13 cellular contexts compared by ENCODE assay signal in the genomic region with DNA sequence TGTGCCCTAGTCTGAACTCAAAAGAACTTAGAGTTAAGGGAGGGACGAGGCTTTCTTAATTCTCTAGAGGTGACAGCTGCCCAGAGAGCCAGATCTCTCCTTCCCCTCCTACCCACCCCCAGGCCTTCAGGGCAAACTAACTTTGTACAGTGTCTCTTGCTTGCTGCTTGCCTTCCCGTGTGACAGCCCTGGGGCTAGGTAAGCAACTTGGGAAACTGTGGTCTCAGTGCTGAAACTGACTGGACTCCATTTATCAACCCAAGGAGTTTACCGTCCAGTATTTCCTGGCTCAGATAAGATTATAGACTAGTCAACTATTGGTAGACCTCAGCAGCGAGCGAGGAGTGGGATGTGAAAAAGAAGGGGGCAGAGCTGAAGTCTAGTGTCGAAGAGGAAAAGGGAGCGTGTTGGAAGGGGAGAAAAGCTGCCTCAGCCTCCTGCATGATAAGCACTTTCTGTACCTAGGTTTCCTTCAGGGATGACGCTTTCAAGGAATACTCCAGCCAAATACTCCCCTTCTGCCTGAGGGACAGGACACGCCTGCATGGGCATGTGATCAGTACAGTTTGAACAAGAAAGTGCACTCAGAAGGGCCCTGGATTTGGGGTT. TPM values are rescaled to one million over a fixed set of nuclear protein-coding genes. Genes with fewer than 3 reads are reported as not detected.
DNase-seq lines count a peak whose midpoint lies in the region; ATAC-seq and TF ChIP-seq lines count a peak whose summit lies in the region.
"Had no signal": no experiment of that assay in that cellular context is flagged by ENCODE, and none has a peak within 500 bp of the region (broad histone marks: within the 10 kb centered on the region; RNA-seq: fewer than 3 reads in every experiment).

No MANE protein-coding gene starts in this region.

- H3K9me3 ChIP-seq in heart left ventricle = no peaks in the 10 kb centered on the region
- no peaks in the 10 kb centered on the region for H3K9me3 ChIP-seq in neural progenitor cell (ENCODE audit: low read depth)
- no peaks in the 10 kb centered on the region for H3K9me3 ChIP-seq in vagina
- H3K9me3 ChIP-seq: SK-N-SH, thoracic aorta had no signal

- H3K36me3 ChIP-seq in heart left ventricle (peaks cover 0 to 24% (median 15%) of the 10 kb centered on the region in 9 donors), neural progenitor cell (peaks cover 3% of the 10 kb centered on the region), vagina (peaks cover 0 to 8% of the 10 kb centered on the region in 2 donors)
- H3K36me3 ChIP-seq: thoracic aorta had no signal

- H3K4me1 ChIP-seq in heart left ventricle (peaks cover 0 to 33% (median 17%) of the 10 kb centered on the region in 12 donors), neural progenitor cell (peaks cover 22% of the 10 kb centered on the region), vagina (peaks cover 61% of the 10 kb centered on the region)

- no peaks in the 10 kb centered on the region for H3K9me3 Mint-ChIP-seq in neural progenitor cell
- H3K9me3 Mint-ChIP-seq: activated naive CD8-positive, alpha-beta T cell treated with anti-CD3 and anti-CD28 coated beads, Interleukin-2, amount 50 U/mL, for 24 hours; dendritic cell treated with granulocyte-macrophage colony-stimulating factor and Interleukin-4, amounts not matched to agents 40 ng/mL and 50 ng/mL, for 4 days had no signal

- no peak overlapping the region for H2AFZ ChIP-seq in neural progenitor cell (replicated peaks)

- ATAC-seq in Right ventricle myocardium inferior (peak; percentile 14), heart left ventricle (no peak), HG02798 (IDR thresholded peaks at IDR 0.05; ENCODE audit: poor library complexity, unreplicated experiment) (no peak), HG02571 (IDR thresholded peaks at IDR 0.05; ENCODE audit: unreplicated experiment) (no peak)
- ATAC-seq: activated naive CD8-positive, alpha-beta T cell treated with anti-CD3 and anti-CD28 coated beads, Interleukin-2, amount 50 U/mL, for 24 hours had no signal

- peaks cover 36% of the 10 kb centered on the region for H3F3A ChIP-seq in neural progenitor cell (ENCODE audit: low read depth)

- no peak overlapping the region for H3K27ac Mint-ChIP-seq in neural progenitor cell
- H3K27ac Mint-ChIP-seq: activated naive CD8-positive, alpha-beta T cell treated with anti-CD3 and anti-CD28 coated beads, Interleukin-2, amount 50 U/mL, for 24 hours; dendritic cell treated with granulocyte-macrophage colony-stimulating factor and Interleukin-4, amounts not matched to agents 40 ng/mL and 50 ng/mL, for 4 days had no signal

- H3K4me3 Mint-ChIP-seq in neural progenitor cell = no peak overlapping the region
- H3K4me3 Mint-ChIP-seq: activated naive CD8-positive, alpha-beta T cell treated with anti-CD3 and anti-CD28 coated beads, Interleukin-2, amount 50 U/mL, for 24 hours; dendritic cell treated with granulocyte-macrophage colony-stimulating factor and Interleukin-4, amounts not matched to agents 40 ng/mL and 50 ng/mL, for 4 days had no signal

- H3K4me3 ChIP-seq in heart left ventricle (no peak overlapping the region), epithelial cell of esophagus (ENCODE audit: low read length) (no peak overlapping the region), neural progenitor cell (no peak overlapping the region), vagina (no peak overlapping the region)
- H3K4me3 ChIP-seq: thoracic aorta had no signal

- H3K27me3 Mint-ChIP-seq in neural progenitor cell (ENCODE audit: insufficient read depth, low read depth) = no peaks in the 10 kb centered on the region
- H3K27me3 Mint-ChIP-seq: activated naive CD8-positive, alpha-beta T cell treated with anti-CD3 and anti-CD28 coated beads, Interleukin-2, amount 50 U/mL, for 24 hours; dendritic cell treated with granulocyte-macrophage colony-stimulating factor and Interleukin-4, amounts not matched to agents 40 ng/mL and 50 ng/mL, for 4 days had no signal

- no peak for TF ChIP-seq POLR2A in heart left ventricle (IDR thresholded peaks at IDR 0.05)
- no peak for TF ChIP-seq POLR2A in vagina (IDR thresholded peaks at IDR 0.05)

- no peaks in the 10 kb centered on the region for H4K20me1 ChIP-seq in neural progenitor cell (ENCODE audit: low read depth)

- intact Hi-C loops in Right ventricle myocardium inferior (cut with DNase I) = loop anchor here (5.0 kb wide), 1 partner anchor 47 kb away; no protein-coding TSS in a partner anchor
- intact Hi-C loops in heart left ventricle (cut with DNase I) = loop anchor here in 7 of 10 donors (5.0 to 10.0 kb wide), 6 partner anchors 75 to 795 kb away; no protein-coding TSS in a partner anchor
- intact Hi-C loops in vagina (cut with DNase I) = loop anchor here (10.0 kb wide), 1 partner anchor 75 kb away; no protein-coding TSS in a partner anchor

- H3K36me3 Mint-ChIP-seq in neural progenitor cell = peaks cover 9% of the 10 kb centered on the region

- H3K27me3 ChIP-seq in heart left ventricle = no peaks in the 10 kb centered on the region
- H3K27me3 ChIP-seq in neural progenitor cell = no peaks in the 10 kb centered on the region
- no peaks in the 10 kb centered on the region for H3K27me3 ChIP-seq in vagina

- DNase-seq in Right ventricle myocardium inferior (ENCODE audit: missing footprints) (no peak), heart left ventricle (no peak), epithelial cell of esophagus (ENCODE audit: low read depth) (peak; percentile 65), neural progenitor cell (ENCODE audit: low spot score) (peak; percentile 35), vagina (ENCODE audit: extremely low spot score in 2 of 2) (no peak), 8988T (no peak)
- DNase-seq: activated naive CD8-positive, alpha-beta T cell treated with anti-CD3 and anti-CD28 coated beads, Interleukin-2, amount 50 U/mL, for 24 hours; NCI-H2081 treated with DMSO at 0.1 percent for 48 hours had no signal

- H3K4me2 ChIP-seq in neural progenitor cell = peak overlapping the region; percentile 41
- H3K4me2 ChIP-seq: SK-N-SH had no signal

- H3K9ac ChIP-seq in neural progenitor cell = no peak overlapping the region
- H3K9ac ChIP-seq: SK-N-SH had no signal

- WGBS in heart left ventricle, 4 donors = 77 to 79% (median 78%) methylated on average over 9 of the region's 9 CpGs

- H3K27ac ChIP-seq in heart left ventricle (no peak overlapping the region), neural progenitor cell (peak overlapping the region; percentile 73), vagina (peak overlapping the region; percentile 45)
- H3K27ac ChIP-seq: thoracic aorta had no signal

- no peak for TF ChIP-seq CTCF in heart left ventricle (IDR thresholded peaks at IDR 0.05)
- TF ChIP-seq CTCF in epithelial cell of esophagus (IDR thresholded peaks at IDR 0.05; ENCODE audit: insufficient read depth, low read depth, low read length, missing control alignments) = no peak
- TF ChIP-seq CTCF in neural progenitor cell (IDR thresholded peaks at IDR 0.05) = no peak
- TF ChIP-seq CTCF in vagina (IDR thresholded peaks at IDR 0.05) = no peak

- no peaks in the 10 kb centered on the region for H3K79me2 ChIP-seq in neural progenitor cell (ENCODE audit: low read depth)

- H3K4me1 Mint-ChIP-seq in neural progenitor cell = peaks cover 46% of the 10 kb centered on the region
- H3K4me1 Mint-ChIP-seq: activated naive CD8-positive, alpha-beta T cell treated with anti-CD3 and anti-CD28 coated beads, Interleukin-2, amount 50 U/mL, for 24 hours had no signal

RNA-seq across cellular contexts. Expression of a gene that starts 43.3 kb away (rescaled TPM):
- 40.1 TPM for total RNA-seq in Right ventricle myocardium inferior
- total RNA-seq in heart left ventricle = 10 to 100 TPM; 33.0 to 89.2 (median 68.7) TPM
- 10 to 100 TPM; 14.5 to 49.2 TPM for polyA plus RNA-seq in heart left ventricle
- 123 and 156 TPM in 2 replicates for total RNA-seq in neural progenitor cell (ENCODE audit: low replicate concordance)
- total RNA-seq in vagina = 22.1 TPM

Comparison
In these comparisons a context has a peak if more than half of its experiments do, and no peak if none do; other contexts are left out.
1. DNase-seq: peak in epithelial cell of esophagus (single experiment) and neural progenitor cell (single experiment); none in Right ventricle myocardium inferior (single experiment), heart left ventricle (0 of 5), vagina (0 of 2) and 8988T (single experiment).
2. H3K27ac ChIP-seq: peak in neural progenitor cell (single experiment) and vagina (single experiment); none in heart left ventricle (0 of 12).